In the genomic region with DNA sequence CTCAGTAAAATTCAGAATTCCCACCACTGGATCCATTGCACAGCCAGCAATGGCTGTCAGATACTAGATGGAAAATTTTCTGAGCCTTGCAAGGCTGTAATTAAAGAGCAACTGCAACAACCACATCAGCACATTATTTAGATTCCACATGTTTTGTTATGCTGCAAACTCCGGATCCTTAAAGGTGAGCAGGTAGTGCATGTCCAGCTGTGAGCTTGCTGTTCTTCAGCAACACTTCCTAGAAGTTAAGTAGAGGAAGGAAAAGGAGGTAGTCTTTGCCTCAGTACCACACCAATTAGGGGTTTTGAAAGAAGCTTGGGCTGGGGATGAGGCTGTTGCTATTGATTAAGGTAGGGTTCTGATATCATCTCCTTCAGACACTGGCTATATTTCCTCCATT, we compare ENCODE assay signal across 22 cellular contexts.
"Had no signal": no experiment of that assay in that cellular context is flagged by ENCODE, and none has a peak within 500 bp of the region (broad histone marks: within the 10 kb centered on the region; RNA-seq: fewer than 3 reads in every experiment).

No MANE protein-coding gene starts in this region.

- H3K4me3 ChIP-seq: K562 had no signal

- ATAC-seq: K562, Panc1, PC-3 had no signal

- H3K9me3 ChIP-seq: SK-N-SH had no signal

- H3K27ac ChIP-seq: HL-60, KMS-11, RWPE1 had no signal

- H3K27me3 Mint-ChIP-seq: IgD-negative memory B cell had no signal

- DNase-seq: Kasumi-1, MM.1S, NCI-H1092 treated with DMSO at 0.1 percent for 48 hours, NCI-H1436 treated with DMSO at 0.1 percent for 48 hours, NCI-H1694, NCI-H187 treated with DMSO at 0.1 percent for 48 hours, NCI-H2029 treated with DMSO at 0.1 percent for 48 hours, NCI-H2107, NCI-H2227 treated with DMSO at 0.1 percent for 48 hours, NCI-H524, NCI-H526 treated with DMSO at 0.1 percent for 48 hours, NCI-H748 treated with DMSO at 0.1 percent for 48 hours, PC-3, SHP77, SK-N-SH, SW 1271 had no signal

- H3K9ac ChIP-seq: KMS-11, SK-N-SH had no signal

- H3K27ac Mint-ChIP-seq: IgD-negative memory B cell had no signal

- H3K4me2 ChIP-seq: KMS-11, SK-N-SH had no signal

- H3K9me3 Mint-ChIP-seq: IgD-negative memory B cell had no signal

- H3K9me2 ChIP-seq: SK-N-SH had no signal

- H3K4me3 Mint-ChIP-seq: IgD-negative memory B cell had no signal
